30 cellular contexts compared by ENCODE assay signal in genomic region chr3:95926904-95927501, GRCh38.
A peak's percentile ranks its signal among the peaks of the same experiment; 100 is the strongest.
DNase-seq lines count a peak whose midpoint lies in the region; ATAC-seq and TF ChIP-seq lines count a peak whose summit lies in the region.
"Had no signal": no experiment of that assay in that cellular context is flagged by ENCODE, and none has a peak within 500 bp of the region (broad histone marks: within the 10 kb centered on the region; RNA-seq: fewer than 3 reads in every experiment).

No MANE protein-coding gene starts in this region.

- WGBS in iPS DF 6.9 (ENCODE audit: insufficient coverage, insufficient read length), result no CpG with 5 or more reads among the region's 9 CpGs

- H3K4me1 ChIP-seq in GM23338 (ENCODE audit: insufficient read depth), result peaks cover 20% of the 10 kb centered on the region
- H3K4me1 ChIP-seq in iPS DF 6.9 (ENCODE audit: control insufficient read depth, insufficient read depth, low read length), result peaks cover 4% of the 10 kb centered on the region; the same call in 1 of the 2 replicates
- H3K4me1 ChIP-seq: lower lobe of right lung, Peyer's patch had no signal

- H3K9me3 ChIP-seq in iPS DF 6.9 (ENCODE audit: control insufficient read depth, insufficient read depth, low read length), result no peaks in the 10 kb centered on the region
- H3K9me3 ChIP-seq: HAP-1, lower lobe of right lung, Peyer's patch, thoracic aorta, vagina had no signal

- H3K27me3 Mint-ChIP-seq in GM23338 (ENCODE audit: insufficient read depth, low read depth, poor library complexity) (no peaks in the 10 kb centered on the region), WTC11 (ENCODE audit: low read depth) (no peaks in the 10 kb centered on the region), nephron progenitor cell (ENCODE audit: low read depth, poor library complexity) (peaks cover 3% of the 10 kb centered on the region)
- H3K27me3 Mint-ChIP-seq: activated CD4-positive, alpha-beta T cell treated with anti-CD3 and anti-CD28 coated beads for 36 hours; stimulated activated naive CD8-positive, alpha-beta T cell treated with anti-CD3 and anti-CD28 coated beads, Interleukin-15, amount 100 ng/mL, for 72 hours had no signal

- H3K9me3 Mint-ChIP-seq in GM23338, result peaks cover 32% of the 10 kb centered on the region
- peaks cover 30% of the 10 kb centered on the region for H3K9me3 Mint-ChIP-seq in WTC11
- H3K9me3 Mint-ChIP-seq in nephron progenitor cell, result no peaks in the 10 kb centered on the region
- H3K9me3 Mint-ChIP-seq: activated T-helper 2 cell treated with anti-CD3 and anti-CD28 coated beads, Interferon-gamma antibody, Interleukin-2, Interleukin-4, amounts not matched to agents 10 μg/mL and 5 μg/mL and 100 μg/mL, durations not matched to agents 14 hours and 24 hours and 36 hours had no signal

- CTCF ChIA-PET in WTC11 (lab: Charles Lee), result no interaction called here

- H3K36me3 ChIP-seq in GM23338 (ENCODE audit: insufficient read depth) (no peaks in the 10 kb centered on the region; the same call in 1 of the 2 replicates), iPS DF 6.9 (ENCODE audit: control insufficient read depth, insufficient read depth, low read length) (no peaks in the 10 kb centered on the region)
- H3K36me3 ChIP-seq: HAP-1, lower lobe of right lung, Peyer's patch, thoracic aorta, vagina had no signal

- no peaks in the 10 kb centered on the region for H3F3A ChIP-seq in GM23338 (replicated peaks; ENCODE audit: low read depth)

- no peaks in the 10 kb centered on the region for H4K20me1 ChIP-seq in GM23338 (replicated peaks; ENCODE audit: insufficient read depth)

- DNase-seq in GM23338 (ENCODE audit: low spot score) (peak; percentile 96), WTC11 (ENCODE audit: low spot score) (peak; percentile 77), iPS DF 6.9 (ENCODE audit: low read depth, low spot score) (peak; percentile 91), nephron progenitor cell (no peak), COLO668 (lab: John Stamatoyannopoulos, UW; ENCODE audit: unreplicated experiment) (no peak), coronary artery (ENCODE audit: low spot score) (no peak)
- DNase-seq: activated CD4-positive, alpha-beta T cell treated with anti-CD3 and anti-CD28 coated beads for 36 hours; activated CD8-positive, alpha-beta T cell treated with anti-CD3 and anti-CD28 coated beads, Interleukin-2, amount 10 ng/mL, durations not matched to agents 7 days and 5 days; activated naive CD4-positive, alpha-beta T cell treated with anti-CD3 and anti-CD28 coated beads, Interleukin-2, amount 50 U/mL, for 16 hours; hippocampal formation; kidney glomerular epithelial cell; lower lobe of right lung; natural killer cell; NCI-H1436; NCI-H2081; NCI-H69; Peyer's patch; right cardiac atrium; SHP77 treated with DMSO at 0.1 percent for 48 hours; stimulated activated CD4-positive, alpha-beta T cell treated with anti-CD3 and anti-CD28 coated beads, Interleukin-2, amount 100 ng/mL, for 24 hours; stimulated activated CD8-positive, alpha-beta memory T cell treated with anti-CD3 and anti-CD28 coated beads, Interleukin-4, amount 100 ng/mL, for 48 hours; stimulated activated naive CD8-positive, alpha-beta T cell treated with anti-CD3 and anti-CD28 coated beads, Interleukin-15, amount 100 ng/mL, for 72 hours had no signal

- no peak overlapping the region for H2AFZ ChIP-seq in GM23338

- TF ChIP-seq CTCF in GM23338 (conservative IDR thresholded peaks at IDR 0.05; ENCODE audit: low read depth in 2 of 2), result no peak
- TF ChIP-seq CTCF in WTC11 (IDR thresholded peaks at IDR 0.05), result no peak
- TF ChIP-seq CTCF in nephron progenitor cell (IDR thresholded peaks at IDR 0.05), result no peak
- no peak for TF ChIP-seq CTCF in coronary artery (IDR thresholded peaks at IDR 0.05)

- peak overlapping the region; percentile 56 for H3K4me3 Mint-ChIP-seq in GM23338
- H3K4me3 Mint-ChIP-seq in WTC11, result peak overlapping the region; percentile 43; the same call in 1 of the 2 replicates
- peak overlapping the region; percentile 58 for H3K4me3 Mint-ChIP-seq in nephron progenitor cell
- H3K4me3 Mint-ChIP-seq: activated CD4-positive, alpha-beta T cell treated with anti-CD3 and anti-CD28 coated beads for 36 hours; activated CD8-positive, alpha-beta T cell treated with anti-CD3 and anti-CD28 coated beads, Interleukin-2, amount 10 ng/mL, durations not matched to agents 7 days and 5 days; CD14-positive monocyte; natural killer cell; stimulated activated naive CD8-positive, alpha-beta T cell treated with anti-CD3 and anti-CD28 coated beads, Interleukin-15, amount 100 ng/mL, for 72 hours; T-helper 2 cell treated with Interferon-gamma antibody and Interleukin-4, amounts not matched to agents 5 μg/mL and 100 μg/mL, for 36 hours had no signal

- peaks cover 28% of the 10 kb centered on the region for H3K4me1 Mint-ChIP-seq in GM23338
- peaks cover 35% of the 10 kb centered on the region for H3K4me1 Mint-ChIP-seq in WTC11
- H3K4me1 Mint-ChIP-seq in nephron progenitor cell, result peaks cover 6% of the 10 kb centered on the region
- H3K4me1 Mint-ChIP-seq: activated CD4-positive, alpha-beta T cell treated with anti-CD3 and anti-CD28 coated beads for 36 hours; CD14-positive monocyte; natural killer cell had no signal

- peaks cover 39% of the 10 kb centered on the region for H3K36me3 Mint-ChIP-seq in GM23338 (ENCODE audit: low read depth)
- H3K36me3 Mint-ChIP-seq in WTC11, result peaks cover 30% of the 10 kb centered on the region
- H3K36me3 Mint-ChIP-seq in nephron progenitor cell (ENCODE audit: low read depth), result no peaks in the 10 kb centered on the region
- H3K36me3 Mint-ChIP-seq: CD14-positive monocyte, natural killer cell had no signal

- H3K27ac ChIP-seq in GM23338 (ENCODE audit: low read depth) (peak overlapping the region; percentile 82), iPS DF 6.9 (ENCODE audit: low read length) (no peak overlapping the region), coronary artery (no peak overlapping the region)
- H3K27ac ChIP-seq: lower lobe of right lung, Peyer's patch, thoracic aorta, vagina had no signal

- no peaks in the 10 kb centered on the region for H3K9me2 ChIP-seq in GM23338 (ENCODE audit: insufficient read depth)

- POLR2A ChIA-PET in WTC11 (lab: Charles Lee), result no interaction called here

- H3K4me3 ChIP-seq in GM23338 (no peak overlapping the region), iPS DF 6.9 (ENCODE audit: low read length) (no peak overlapping the region), coronary artery (no peak overlapping the region)
- H3K4me3 ChIP-seq: HAP-1, lower lobe of right lung, Peyer's patch, thoracic aorta, vagina had no signal

- peak overlapping the region; percentile 98 for H3K27ac Mint-ChIP-seq in GM23338
- peak overlapping the region; percentile 82 for H3K27ac Mint-ChIP-seq in WTC11
- no peak overlapping the region for H3K27ac Mint-ChIP-seq in nephron progenitor cell
- H3K27ac Mint-ChIP-seq: activated CD4-positive, alpha-beta T cell treated with anti-CD3 and anti-CD28 coated beads for 36 hours; activated CD8-positive, alpha-beta T cell treated with anti-CD3 and anti-CD28 coated beads, Interleukin-2, amount 10 ng/mL, durations not matched to agents 7 days and 5 days; activated T-helper 2 cell treated with anti-CD3 and anti-CD28 coated beads, Interferon-gamma antibody, Interleukin-2, Interleukin-4, amounts not matched to agents 10 μg/mL and 5 μg/mL and 100 μg/mL, durations not matched to agents 14 hours and 24 hours and 36 hours; CD14-positive monocyte; natural killer cell; stimulated activated naive CD8-positive, alpha-beta T cell treated with anti-CD3 and anti-CD28 coated beads, Interleukin-15, amount 100 ng/mL, for 72 hours; T-helper 2 cell treated with Interferon-gamma antibody and Interleukin-4, amounts not matched to agents 5 μg/mL and 100 μg/mL, for 36 hours had no signal

- ATAC-seq in GM23338 (peak; percentile 99), WTC11 (peak; percentile 99), GM19023 (IDR thresholded peaks at IDR 0.05; ENCODE audit: unreplicated experiment) (no peak), GM18858 (IDR thresholded peaks at IDR 0.05; ENCODE audit: unreplicated experiment) (no peak)
- ATAC-seq: activated CD4-positive, alpha-beta T cell treated with anti-CD3 and anti-CD28 coated beads for 36 hours; activated CD8-positive, alpha-beta T cell treated with anti-CD3 and anti-CD28 coated beads, Interleukin-2, amount 10 ng/mL, durations not matched to agents 7 days and 5 days; lower lobe of right lung; natural killer cell; right cardiac atrium; stimulated activated naive CD8-positive, alpha-beta T cell treated with anti-CD3 and anti-CD28 coated beads, Interleukin-15, amount 100 ng/mL, for 72 hours had no signal

- peak overlapping the region; percentile 20; the same call in 1 of the 2 replicates for H3K4me2 ChIP-seq in GM23338

- no peaks in the 10 kb centered on the region for H3K27me3 ChIP-seq in GM23338 (ENCODE audit: insufficient read depth)
- no peaks in the 10 kb centered on the region for H3K27me3 ChIP-seq in iPS DF 6.9 (ENCODE audit: control insufficient read depth, insufficient read depth, low read length)
- H3K27me3 ChIP-seq: Peyer's patch, vagina had no signal

- no peaks in the 10 kb centered on the region for H3K79me2 ChIP-seq in GM23338 (replicated peaks; ENCODE audit: insufficient read depth)

TF ChIP-seq in GM23338, 12 proteins besides CTCF, POLR2A, EP300 and RAD21 (continues in another document):
- TF ChIP-seq EZH2 (IDR thresholded peaks at IDR 0.05; ENCODE audit: low read depth, unreplicated experiment), result no peak
- no peak for TF ChIP-seq ETS1 (IDR thresholded peaks at IDR 0.05)
- no peak for TF ChIP-seq STAT1 (IDR thresholded peaks at IDR 0.05; ENCODE audit: unreplicated experiment)

TF ChIP-seq in WTC11, 78 proteins besides CTCF, POLR2A, EP300 and RAD21 (continues in another document):
- TF ChIP-seq ZBTB43 (CRISPR knock-in tag; IDR thresholded peaks at IDR 0.05), result no peak

Comparison
In these comparisons a context has a peak if more than half of its experiments do, and no peak if none do; other contexts are left out.
1. ATAC-seq: peak in GM23338 (single experiment) and WTC11 (single experiment); none in GM19023 (single experiment) and GM18858 (single experiment).
2. DNase-seq: peak in GM23338 (single experiment), WTC11 (single experiment) and iPS DF 6.9 (single experiment); none in nephron progenitor cell (single experiment), COLO668 (single experiment) and coronary artery (single experiment).
3. Peak in every context shown above with its lines, with median percentiles within 50 percentile points of each other: H3K4me3 Mint-ChIP-seq.